Comparison of ENCODE assay signal across 8 cellular contexts in genomic region chr10:88271736-88272135, GRCh38.
DNase-seq lines count a peak whose midpoint lies in the region; ATAC-seq, FAIRE-seq and TF ChIP-seq lines count a peak whose summit lies in the region.

No MANE protein-coding gene starts in this region.

- H3K27ac ChIP-seq in right lobe of liver = no peak overlapping the region
- H3K27ac ChIP-seq in HepG2 (ENCODE audit: extremely low read length, insufficient read depth, low read length) = no peak overlapping the region

- H3K4me1 ChIP-seq in right lobe of liver (no peaks in the 10 kb centered on the region), HepG2 (ENCODE audit: insufficient read depth, low read length) (no peaks in the 10 kb centered on the region)

- ATAC-seq in right lobe of liver (peak; percentile 33 to 68 (median 62)), HepG2 (no peak), HG03108 (IDR thresholded peaks at IDR 0.05; ENCODE audit: unreplicated experiment) (peak; percentile 26), memory B cell (ENCODE audit: low read depth) (peak; percentile 43)
- ATAC-seq in activated CD8-positive, alpha-beta T cell treated with anti-CD3 and anti-CD28 coated beads, Interleukin-2, amount 10 ng/mL, durations not matched to agents 7 days and 5 days = peak; percentile 44

- in situ Hi-C loops in HepG2 (cut with HindIII; ENCODE audit: extremely low pct_ligation_motif_present, low pct_unique_long_range_greater_than_20kb) = no loop called here
- in situ Hi-C loops in ACHN (cut with HindIII; ENCODE audit: low pct_ligation_motif_present, low pct_unique_long_range_greater_than_20kb, low sequenced_read_pairs) = no loop called here

- peaks cover 11% of the 10 kb centered on the region for H3K27me3 Mint-ChIP-seq in activated CD8-positive, alpha-beta T cell treated with anti-CD3 and anti-CD28 coated beads, Interleukin-2, amount 10 ng/mL, durations not matched to agents 7 days and 5 days (ENCODE audit: low read depth)
- H3K27me3 Mint-ChIP-seq in memory B cell = no peaks in the 10 kb centered on the region

- TF ChIP-seq POLR2A in right lobe of liver (IDR thresholded peaks at IDR 0.05) (no peak), HepG2 (IDR thresholded peaks at IDR 0.05; ENCODE audit: insufficient read depth in 1 of 2, low read depth in 2 of 2, low read length in 2 of 2) (no peak)

- no peak for TF ChIP-seq RAD21 in HepG2 (CRISPR knock-in tag; IDR thresholded peaks at IDR 0.05)

- no peaks in the 10 kb centered on the region for H3K79me2 ChIP-seq in HepG2 (ENCODE audit: insufficient read depth, low read length)

- H3K36me3 Mint-ChIP-seq in activated CD8-positive, alpha-beta T cell treated with anti-CD3 and anti-CD28 coated beads, Interleukin-2, amount 10 ng/mL, durations not matched to agents 7 days and 5 days (ENCODE audit: low read depth) = peaks cover 6% of the 10 kb centered on the region
- no peaks in the 10 kb centered on the region for H3K36me3 Mint-ChIP-seq in memory B cell

- H2AFZ ChIP-seq in HepG2 (ENCODE audit: low read length) = no peak overlapping the region

- H3K9me3 ChIP-seq in right lobe of liver (no peaks in the 10 kb centered on the region), HepG2 (ENCODE audit: low read length) (no peaks in the 10 kb centered on the region)

- H4K20me1 ChIP-seq in HepG2 (ENCODE audit: insufficient read depth, low read length) = no peaks in the 10 kb centered on the region

- TF ChIP-seq EP300 in HepG2 (IDR thresholded peaks at IDR 0.05; ENCODE audit: low read depth in 2 of 2, low read length in 2 of 2) (no peak), HepG2 (CRISPR knock-in tag; IDR thresholded peaks at IDR 0.05; ENCODE audit: borderline replicate concordance) (no peak)

- H3K27ac Mint-ChIP-seq in activated CD8-positive, alpha-beta T cell treated with anti-CD3 and anti-CD28 coated beads, Interleukin-2, amount 10 ng/mL, durations not matched to agents 7 days and 5 days = peak overlapping the region; percentile 87
- H3K27ac Mint-ChIP-seq in memory B cell = peak overlapping the region; percentile 56

- no peak for DNase-seq in right lobe of liver
- no peak for DNase-seq in HepG2 (ENCODE audit: low spot score)
- no peak for DNase-seq in activated CD8-positive, alpha-beta T cell treated with anti-CD3 and anti-CD28 coated beads, Interleukin-2, amount 10 ng/mL, durations not matched to agents 7 days and 5 days
- no peak for DNase-seq in memory B cell (ENCODE audit: low spot score in 2 of 2)
- DNase-seq in GOT3 (lab: John Stamatoyannopoulos, UW) = no peak
- no peak for DNase-seq in ACHN
- no peak for DNase-seq in A172 (ENCODE audit: low spot score)

- peaks cover 49% of the 10 kb centered on the region for H3K4me1 Mint-ChIP-seq in activated CD8-positive, alpha-beta T cell treated with anti-CD3 and anti-CD28 coated beads, Interleukin-2, amount 10 ng/mL, durations not matched to agents 7 days and 5 days (ENCODE audit: low read depth)
- H3K4me1 Mint-ChIP-seq in memory B cell = peaks cover 18% of the 10 kb centered on the region

- CTCF ChIA-PET in HepG2 (lab: Yijun Ruan, JAX; ENCODE audit: low intra/inter-chr PET ratio, low total read pairs) = no interaction called here
- CTCF ChIA-PET in activated CD8-positive, alpha-beta T cell treated with anti-CD3 and anti-CD28 coated beads, Interleukin-2, amount 10 ng/mL, durations not matched to agents 7 days and 5 days (lab: Charles Lee) = interaction anchor here (0.6 to 3.1 kb wide), 9 partner anchors 9 to 281 kb away, joined by 3 to 25 read pairs (median 3); no protein-coding TSS in a partner anchor

- no peaks in the 10 kb centered on the region for H3K36me3 ChIP-seq in right lobe of liver
- H3K36me3 ChIP-seq in HepG2 (replicated peaks in 1 of 2; ENCODE audit: control insufficient read depth in 1 of 2, insufficient read depth in 2 of 2, low read length in 2 of 2) = no peaks in the 10 kb centered on the region

- no TSS peak for BruUV-seq in HepG2 (replicated peaks; lab: Mats Ljungman, UMichigan)

- TF ChIP-seq CTCF in right lobe of liver (IDR thresholded peaks at IDR 0.05) (no peak), HepG2 (CRISPR knock-in tag; IDR thresholded peaks at IDR 0.05) (no peak)

- WGBS in right lobe of liver (ENCODE audit: insufficient coverage, low coverage, low lambda C conversion rate, missing lambda C conversion rate) = 71% methylated on average over 1 of the region's 3 CpGs
- WGBS in HepG2 (ENCODE audit: low lambda C conversion rate) = 30% methylated on average over 2 of the region's 3 CpGs

- H3K27me3 ChIP-seq in right lobe of liver (no peaks in the 10 kb centered on the region), HepG2 (ENCODE audit: control insufficient read depth in 1 of 2, insufficient read depth in 2 of 2, low read length in 2 of 2) (no peaks in the 10 kb centered on the region)

- no peak overlapping the region for H3K9ac ChIP-seq in HepG2 (ENCODE audit: insufficient read depth, low read depth, low read length)

- FAIRE-seq in HepG2 (lab: Jason Lieb, UNC) = no peak

- H3K4me2 ChIP-seq in HepG2 (ENCODE audit: low read depth, low read length) = no peak overlapping the region

- intact Hi-C loops in right lobe of liver (cut with DNase I) = no loop called here
- intact Hi-C loops in HepG2 (cut with micrococcal nuclease; ENCODE audit: unreplicated experiment) = no loop called here

- peak overlapping the region; percentile 63 for H3K4me3 Mint-ChIP-seq in activated CD8-positive, alpha-beta T cell treated with anti-CD3 and anti-CD28 coated beads, Interleukin-2, amount 10 ng/mL, durations not matched to agents 7 days and 5 days
- peak overlapping the region; percentile 18 for H3K4me3 Mint-ChIP-seq in memory B cell

- no peaks in the 10 kb centered on the region for H3K9me3 Mint-ChIP-seq in activated CD8-positive, alpha-beta T cell treated with anti-CD3 and anti-CD28 coated beads, Interleukin-2, amount 10 ng/mL, durations not matched to agents 7 days and 5 days (ENCODE audit: insufficient read depth)
- H3K9me3 Mint-ChIP-seq in memory B cell = no peaks in the 10 kb centered on the region

- H3K4me3 ChIP-seq in right lobe of liver = no peak overlapping the region
- H3K4me3 ChIP-seq in HepG2 (replicated peaks in 1 of 3; ENCODE audit: insufficient read depth in 1 of 3, low read depth in 2 of 3, low read length in 3 of 3) = no peak overlapping the region

- POLR2A ChIA-PET in HepG2 (lab: Yijun Ruan, JAX) = no interaction called here
- POLR2A ChIA-PET in activated CD8-positive, alpha-beta T cell treated with anti-CD3 and anti-CD28 coated beads, Interleukin-2, amount 10 ng/mL, durations not matched to agents 7 days and 5 days (lab: Charles Lee) = interaction anchor here (1.2 to 2.0 kb wide), 2 partner anchors 115 to 410 kb away, joined by 7 to 8 read pairs; no protein-coding TSS in a partner anchor

TF ChIP-seq in HepG2, 621 proteins besides CTCF, POLR2A, EP300 and RAD21:
- no peak for TF ChIP-seq MXD1 (CRISPR knock-in tag; IDR thresholded peaks at IDR 0.05)
- no peak for TF ChIP-seq IRF9 (CRISPR knock-in tag; IDR thresholded peaks at IDR 0.05; ENCODE audit: borderline replicate concordance)
- no peak for TF ChIP-seq ZNF674 (CRISPR knock-in tag; IDR thresholded peaks at IDR 0.05; ENCODE audit: low read depth)
- no peak for TF ChIP-seq ISX (CRISPR knock-in tag; conservative IDR thresholded peaks at IDR 0.05)
- TF ChIP-seq SIN3B (IDR thresholded peaks at IDR 0.05; ENCODE audit: low read length) = no peak
- TF ChIP-seq ZMAT3 (CRISPR knock-in tag; conservative IDR thresholded peaks at IDR 0.05) = no peak
- TF ChIP-seq ZNF3 (CRISPR knock-in tag; IDR thresholded peaks at IDR 0.05) = no peak
- no peak for TF ChIP-seq FOSL2 (CRISPR knock-in tag; IDR thresholded peaks at IDR 0.05)
- no peak for TF ChIP-seq ZBED4 (CRISPR knock-in tag; IDR thresholded peaks at IDR 0.05; ENCODE audit: borderline replicate concordance)
- TF ChIP-seq ZNF781 (CRISPR knock-in tag; IDR thresholded peaks at IDR 0.05; ENCODE audit: borderline replicate concordance, not compliant biosample characterization) = no peak
TF ChIP-seq in HepG2: peak in this region for 0.
